Comparison of ENCODE assay signal across 14 cellular contexts in the genomic region with DNA sequence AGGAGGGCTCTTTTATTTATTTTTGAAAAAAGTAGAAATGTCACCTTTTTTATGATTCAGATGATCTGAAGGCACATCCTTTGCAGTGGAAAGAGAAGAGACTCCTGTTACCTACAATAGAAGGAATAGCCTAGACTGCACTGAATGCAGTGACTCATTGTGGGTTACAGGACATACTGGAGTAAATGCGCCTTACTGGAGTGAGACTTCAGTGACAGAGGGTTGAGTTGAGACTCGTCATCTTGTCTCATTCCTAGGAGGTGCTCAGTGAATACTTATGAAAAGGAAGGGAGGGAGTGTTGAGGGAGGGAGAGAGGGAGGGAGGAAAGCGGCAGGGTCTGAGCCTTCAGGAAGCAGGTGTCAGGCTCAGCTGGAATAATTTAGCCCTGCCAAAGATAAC. TPM values are rescaled to one million over a fixed set of nuclear protein-coding genes. Genes with fewer than 3 reads are reported as not detected.
DNase-seq lines count a peak whose midpoint lies in the region; ATAC-seq and TF ChIP-seq lines count a peak whose summit lies in the region.
"Had no signal": no experiment of that assay in that cellular context is flagged by ENCODE, and none has a peak within 500 bp of the region (broad histone marks: within the 10 kb centered on the region; RNA-seq: fewer than 3 reads in every experiment).

No MANE protein-coding gene starts in this region.

- in situ Hi-C loops in G401 (cut with HindIII; ENCODE audit: low sequenced_read_pairs): no loop called here

- intact Hi-C loops in dorsolateral prefrontal cortex (cut with DNase I): no loop called here

- peak overlapping the region; percentile 93 for H3K27ac ChIP-seq in C4-2B
- no peak overlapping the region for H3K27ac ChIP-seq in dorsolateral prefrontal cortex

- no peak for ATAC-seq in GM21528 (IDR thresholded peaks at IDR 0.05; ENCODE audit: low FRiP score, unreplicated experiment)
- ATAC-seq: gastroesophageal sphincter had no signal

- DNase-seq in HPDE6-E6E7 (ENCODE audit: extremely low spot score) (peak; percentile 87), amniotic epithelial cell (ENCODE audit: low read depth) (peak; percentile 63), iris pigment epithelial cell (ENCODE audit: low read depth) (peak; percentile 75), G401 (ENCODE audit: low spot score) (no peak), dorsolateral prefrontal cortex (no peak)
- no peak for DNase-seq in activated naive CD4-positive, alpha-beta T cell treated with anti-CD3 and anti-CD28 coated beads, Interleukin-2, amount 50 U/mL, for 16 hours
- DNase-seq: activated T-cell treated with anti-CD3 and anti-CD28 coated beads, Interleukin-2, amount 50 U/mL, for 24 hours; NCI-H1105 treated with DMSO at 0.1 percent for 48 hours; pancreas; stimulated activated CD4-positive, alpha-beta T cell treated with anti-CD3 and anti-CD28 coated beads, Interleukin-4, amount 100 ng/mL, for 4 hours; substantia nigra had no signal

- TF ChIP-seq CTCF in C4-2B (conservative IDR thresholded peaks at IDR 0.05): no peak
- no peak for TF ChIP-seq CTCF in dorsolateral prefrontal cortex (IDR thresholded peaks at IDR 0.05 in 54 of 56, conservative IDR thresholded peaks at IDR 0.05 in 2 of 56; ENCODE audit: low read depth in 1 of 56, partially characterized antibody in 56 of 56)

- H3K27me3 ChIP-seq in dorsolateral prefrontal cortex: no peaks in the 10 kb centered on the region
- H3K27me3 ChIP-seq: gastroesophageal sphincter, pancreas had no signal

- no peak overlapping the region for H3K4me3 ChIP-seq in dorsolateral prefrontal cortex
- H3K4me3 ChIP-seq: gastroesophageal sphincter, pancreas had no signal

RNA-seq across cellular contexts. Expression of a gene that starts 25.2 kb away (rescaled TPM):
- total RNA-seq in G401 (2014; rRNA removed; shearing (Covaris generic)): 21.8 and 26.2 TPM in 2 replicates
- total RNA-seq in dorsolateral prefrontal cortex: 10 to 100 TPM; 11.5 to 36.8 (median 22.4) TPM

RNA-seq across cellular contexts. Expression of a gene that starts 25.4 kb away (rescaled TPM):
- 17.7 and 20.0 TPM in 2 replicates for total RNA-seq in G401 (2014; rRNA removed; shearing (Covaris generic))
- total RNA-seq in dorsolateral prefrontal cortex: 10 to 100 TPM; 11.8 to 28.0 (median 18.2) TPM

RNA-seq across cellular contexts. Expression of a gene that starts 42.0 kb away (rescaled TPM):
- total RNA-seq in G401 (2014; rRNA removed; shearing (Covaris generic)): 310 and 326 TPM in 2 replicates
- total RNA-seq in dorsolateral prefrontal cortex: 100 to 1,000 TPM; 164 to 273 (median 215) TPM

Comparison
In these comparisons a context has a peak if more than half of its experiments do, and no peak if none do; other contexts are left out.
1. DNase-seq: peak in HPDE6-E6E7 (single experiment), amniotic epithelial cell (single experiment) and iris pigment epithelial cell (single experiment); none in G401 (single experiment), activated naive CD4-positive, alpha-beta T cell treated with anti-CD3 and anti-CD28 coated beads, Interleukin-2, amount 50 U/mL, for 16 hours (single experiment) and dorsolateral prefrontal cortex (0 of 10).